ENCODE assay signal across 2 cellular contexts in the genomic region with DNA sequence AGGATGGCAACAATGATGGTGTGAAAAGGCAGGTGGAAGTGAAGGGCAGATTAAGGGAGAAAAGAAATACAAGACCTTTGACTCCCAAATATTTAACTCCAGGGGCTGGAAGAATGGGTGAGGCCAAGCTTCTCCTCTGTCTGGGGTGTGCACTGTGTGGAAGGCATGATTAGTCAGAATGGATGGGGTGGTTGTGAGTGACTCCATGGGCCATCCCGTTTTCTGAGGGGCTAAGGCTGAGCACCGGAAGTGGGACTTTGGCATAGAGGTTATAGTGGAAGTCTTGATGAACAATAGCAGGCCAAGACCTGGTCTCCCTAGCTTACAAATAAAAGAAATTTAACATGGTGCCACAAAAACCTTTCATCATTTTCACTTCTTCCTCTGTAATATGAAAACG.
TF ChIP-seq lines count a peak whose summit lies in the region.

No MANE protein-coding gene starts in this region.

TF ChIP-seq in GM23338, 12 proteins besides CTCF, POLR2A, EP300 and RAD21 (continued from another document and continues in another):
- TF ChIP-seq, protein P1, sequence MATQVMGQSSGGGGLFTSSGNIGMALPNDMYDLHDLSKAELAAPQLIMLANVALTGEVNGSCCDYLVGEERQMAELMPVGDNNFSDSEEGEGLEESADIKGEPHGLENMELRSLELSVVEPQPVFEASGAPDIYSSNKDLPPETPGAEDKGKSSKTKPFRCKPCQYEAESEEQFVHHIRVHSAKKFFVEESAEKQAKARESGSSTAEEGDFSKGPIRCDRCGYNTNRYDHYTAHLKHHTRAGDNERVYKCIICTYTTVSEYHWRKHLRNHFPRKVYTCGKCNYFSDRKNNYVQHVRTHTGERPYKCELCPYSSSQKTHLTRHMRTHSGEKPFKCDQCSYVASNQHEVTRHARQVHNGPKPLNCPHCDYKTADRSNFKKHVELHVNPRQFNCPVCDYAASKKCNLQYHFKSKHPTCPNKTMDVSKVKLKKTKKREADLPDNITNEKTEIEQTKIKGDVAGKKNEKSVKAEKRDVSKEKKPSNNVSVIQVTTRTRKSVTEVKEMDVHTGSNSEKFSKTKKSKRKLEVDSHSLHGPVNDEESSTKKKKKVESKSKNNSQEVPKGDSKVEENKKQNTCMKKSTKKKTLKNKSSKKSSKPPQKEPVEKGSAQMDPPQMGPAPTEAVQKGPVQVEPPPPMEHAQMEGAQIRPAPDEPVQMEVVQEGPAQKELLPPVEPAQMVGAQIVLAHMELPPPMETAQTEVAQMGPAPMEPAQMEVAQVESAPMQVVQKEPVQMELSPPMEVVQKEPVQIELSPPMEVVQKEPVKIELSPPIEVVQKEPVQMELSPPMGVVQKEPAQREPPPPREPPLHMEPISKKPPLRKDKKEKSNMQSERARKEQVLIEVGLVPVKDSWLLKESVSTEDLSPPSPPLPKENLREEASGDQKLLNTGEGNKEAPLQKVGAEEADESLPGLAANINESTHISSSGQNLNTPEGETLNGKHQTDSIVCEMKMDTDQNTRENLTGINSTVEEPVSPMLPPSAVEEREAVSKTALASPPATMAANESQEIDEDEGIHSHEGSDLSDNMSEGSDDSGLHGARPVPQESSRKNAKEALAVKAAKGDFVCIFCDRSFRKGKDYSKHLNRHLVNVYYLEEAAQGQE (IDR thresholded peaks at IDR 0.05; ENCODE audit: unreplicated experiment): no peak
- TF ChIP-seq JUNB (IDR thresholded peaks at IDR 0.05; ENCODE audit: unreplicated experiment) (no peak), POLR2AphosphoS5 (IDR thresholded peaks at IDR 0.05; ENCODE audit: low read depth) (no peak), CREB1 (CRISPR knock-in tag; IDR thresholded peaks at IDR 0.05; ENCODE audit: low read depth) (no peak), ZNF331 (CRISPR knock-in tag; IDR thresholded peaks at IDR 0.05; ENCODE audit: low read depth) (no peak), ZNF114 (CRISPR knock-in tag; IDR thresholded peaks at IDR 0.05) (no peak), NANOG (IDR thresholded peaks at IDR 0.05; ENCODE audit: borderline replicate concordance) (no peak), EZH2 (IDR thresholded peaks at IDR 0.05; ENCODE audit: low read depth, unreplicated experiment) (no peak), EZH2phosphoT487 (IDR thresholded peaks at IDR 0.05; ENCODE audit: unreplicated experiment) (no peak)
- TF ChIP-seq, protein P2, sequence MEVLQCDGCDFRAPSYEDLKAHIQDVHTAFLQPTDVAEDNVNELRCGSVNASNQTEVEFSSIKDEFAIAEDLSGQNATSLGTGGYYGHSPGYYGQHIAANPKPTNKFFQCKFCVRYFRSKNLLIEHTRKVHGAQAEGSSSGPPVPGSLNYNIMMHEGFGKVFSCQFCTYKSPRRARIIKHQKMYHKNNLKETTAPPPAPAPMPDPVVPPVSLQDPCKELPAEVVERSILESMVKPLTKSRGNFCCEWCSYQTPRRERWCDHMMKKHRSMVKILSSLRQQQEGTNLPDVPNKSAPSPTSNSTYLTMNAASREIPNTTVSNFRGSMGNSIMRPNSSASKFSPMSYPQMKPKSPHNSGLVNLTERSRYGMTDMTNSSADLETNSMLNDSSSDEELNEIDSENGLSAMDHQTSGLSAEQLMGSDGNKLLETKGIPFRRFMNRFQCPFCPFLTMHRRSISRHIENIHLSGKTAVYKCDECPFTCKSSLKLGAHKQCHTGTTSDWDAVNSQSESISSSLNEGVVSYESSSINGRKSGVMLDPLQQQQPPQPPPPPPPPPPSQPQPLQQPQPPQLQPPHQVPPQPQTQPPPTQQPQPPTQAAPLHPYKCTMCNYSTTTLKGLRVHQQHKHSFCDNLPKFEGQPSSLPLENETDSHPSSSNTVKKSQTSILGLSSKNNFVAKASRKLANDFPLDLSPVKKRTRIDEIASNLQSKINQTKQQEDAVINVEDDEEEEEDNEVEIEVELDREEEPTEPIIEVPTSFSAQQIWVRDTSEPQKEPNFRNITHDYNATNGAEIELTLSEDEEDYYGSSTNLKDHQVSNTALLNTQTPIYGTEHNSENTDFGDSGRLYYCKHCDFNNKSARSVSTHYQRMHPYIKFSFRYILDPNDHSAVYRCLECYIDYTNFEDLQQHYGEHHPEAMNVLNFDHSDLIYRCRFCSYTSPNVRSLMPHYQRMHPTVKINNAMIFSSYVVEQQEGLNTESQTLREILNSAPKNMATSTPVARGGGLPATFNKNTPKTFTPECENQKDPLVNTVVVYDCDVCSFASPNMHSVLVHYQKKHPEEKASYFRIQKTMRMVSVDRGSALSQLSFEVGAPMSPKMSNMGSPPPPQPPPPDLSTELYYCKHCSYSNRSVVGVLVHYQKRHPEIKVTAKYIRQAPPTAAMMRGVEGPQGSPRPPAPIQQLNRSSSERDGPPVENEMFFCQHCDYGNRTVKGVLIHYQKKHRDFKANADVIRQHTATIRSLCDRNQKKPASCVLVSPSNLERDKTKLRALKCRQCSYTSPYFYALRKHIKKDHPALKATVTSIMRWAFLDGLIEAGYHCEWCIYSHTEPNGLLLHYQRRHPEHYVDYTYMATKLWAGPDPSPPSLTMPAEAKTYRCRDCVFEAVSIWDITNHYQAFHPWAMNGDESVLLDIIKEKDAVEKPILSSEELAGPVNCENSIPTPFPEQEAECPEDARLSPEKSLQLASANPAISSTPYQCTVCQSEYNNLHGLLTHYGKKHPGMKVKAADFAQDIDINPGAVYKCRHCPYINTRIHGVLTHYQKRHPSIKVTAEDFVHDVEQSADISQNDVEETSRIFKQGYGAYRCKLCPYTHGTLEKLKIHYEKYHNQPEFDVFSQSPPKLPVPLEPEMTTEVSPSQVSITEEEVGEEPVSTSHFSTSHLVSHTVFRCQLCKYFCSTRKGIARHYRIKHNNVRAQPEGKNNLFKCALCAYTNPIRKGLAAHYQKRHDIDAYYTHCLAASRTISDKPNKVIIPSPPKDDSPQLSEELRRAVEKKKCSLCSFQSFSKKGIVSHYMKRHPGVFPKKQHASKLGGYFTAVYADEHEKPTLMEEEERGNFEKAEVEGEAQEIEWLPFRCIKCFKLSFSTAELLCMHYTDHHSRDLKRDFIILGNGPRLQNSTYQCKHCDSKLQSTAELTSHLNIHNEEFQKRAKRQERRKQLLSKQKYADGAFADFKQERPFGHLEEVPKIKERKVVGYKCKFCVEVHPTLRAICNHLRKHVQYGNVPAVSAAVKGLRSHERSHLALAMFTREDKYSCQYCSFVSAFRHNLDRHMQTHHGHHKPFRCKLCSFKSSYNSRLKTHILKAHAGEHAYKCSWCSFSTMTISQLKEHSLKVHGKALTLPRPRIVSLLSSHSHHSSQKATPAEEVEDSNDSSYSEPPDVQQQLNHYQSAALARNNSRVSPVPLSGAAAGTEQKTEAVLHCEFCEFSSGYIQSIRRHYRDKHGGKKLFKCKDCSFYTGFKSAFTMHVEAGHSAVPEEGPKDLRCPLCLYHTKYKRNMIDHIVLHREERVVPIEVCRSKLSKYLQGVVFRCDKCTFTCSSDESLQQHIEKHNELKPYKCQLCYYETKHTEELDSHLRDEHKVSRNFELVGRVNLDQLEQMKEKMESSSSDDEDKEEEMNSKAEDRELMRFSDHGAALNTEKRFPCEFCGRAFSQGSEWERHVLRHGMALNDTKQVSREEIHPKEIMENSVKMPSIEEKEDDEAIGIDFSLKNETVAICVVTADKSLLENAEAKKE (CRISPR knock-in tag; IDR thresholded peaks at IDR 0.05): no peak

TF ChIP-seq in K562, 482 proteins besides CTCF, POLR2A, EP300 and RAD21 (continued from another document):
- TF ChIP-seq, protein P3, sequence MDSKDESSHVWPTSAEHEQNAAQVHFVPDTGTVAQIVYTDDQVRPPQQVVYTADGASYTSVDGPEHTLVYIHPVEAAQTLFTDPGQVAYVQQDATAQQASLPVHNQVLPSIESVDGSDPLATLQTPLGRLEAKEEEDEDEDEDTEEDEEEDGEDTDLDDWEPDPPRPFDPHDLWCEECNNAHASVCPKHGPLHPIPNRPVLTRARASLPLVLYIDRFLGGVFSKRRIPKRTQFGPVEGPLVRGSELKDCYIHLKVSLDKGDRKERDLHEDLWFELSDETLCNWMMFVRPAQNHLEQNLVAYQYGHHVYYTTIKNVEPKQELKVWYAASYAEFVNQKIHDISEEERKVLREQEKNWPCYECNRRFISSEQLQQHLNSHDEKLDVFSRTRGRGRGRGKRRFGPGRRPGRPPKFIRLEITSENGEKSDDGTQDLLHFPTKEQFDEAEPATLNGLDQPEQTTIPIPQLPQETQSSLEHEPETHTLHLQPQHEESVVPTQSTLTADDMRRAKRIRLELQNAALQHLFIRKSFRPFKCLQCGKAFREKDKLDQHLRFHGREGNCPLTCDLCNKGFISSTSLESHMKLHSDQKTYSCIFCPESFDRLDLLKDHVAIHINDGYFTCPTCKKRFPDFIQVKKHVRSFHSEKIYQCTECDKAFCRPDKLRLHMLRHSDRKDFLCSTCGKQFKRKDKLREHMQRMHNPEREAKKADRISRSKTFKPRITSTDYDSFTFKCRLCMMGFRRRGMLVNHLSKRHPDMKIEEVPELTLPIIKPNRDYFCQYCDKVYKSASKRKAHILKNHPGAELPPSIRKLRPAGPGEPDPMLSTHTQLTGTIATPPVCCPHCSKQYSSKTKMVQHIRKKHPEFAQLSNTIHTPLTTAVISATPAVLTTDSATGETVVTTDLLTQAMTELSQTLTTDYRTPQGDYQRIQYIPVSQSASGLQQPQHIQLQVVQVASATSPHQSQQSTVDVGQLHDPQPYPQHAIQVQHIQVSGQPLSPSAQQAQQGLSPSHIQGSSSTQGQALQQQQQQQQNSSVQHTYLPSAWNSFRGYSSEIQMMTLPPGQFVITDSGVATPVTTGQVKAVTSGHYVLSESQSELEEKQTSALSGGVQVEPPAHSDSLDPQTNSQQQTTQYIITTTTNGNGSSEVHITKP (IDR thresholded peaks at IDR 0.05; ENCODE audit: partially characterized antibody): peak; percentile 27
